2 cellular contexts compared by ENCODE assay signal in genomic region chr6:24205020-24205492, GRCh38.
TF ChIP-seq lines count a peak whose summit lies in the region.

No MANE protein-coding gene starts in this region.

TF ChIP-seq in K562, 482 proteins besides CTCF, POLR2A, EP300 and RAD21 (continues in another document):
- TF ChIP-seq ZNF318 (IDR thresholded peaks at IDR 0.05; ENCODE audit: borderline replicate concordance in 1 of 2, low read depth in 1 of 2) (no peak), DEAF1 (CRISPR knock-in tag; IDR thresholded peaks at IDR 0.05) (peak; percentile 55), ZNF655 (CRISPR knock-in tag; IDR thresholded peaks at IDR 0.05) (no peak), TBP (optimal IDR thresholded peaks at IDR 0.05; ENCODE audit: low read depth, low read length) (no peak), ZMIZ1 (IDR thresholded peaks at IDR 0.05; ENCODE audit: low read depth in 2 of 2, low read length in 2 of 2) (no peak), ZNF561 (CRISPR knock-in tag; conservative IDR thresholded peaks at IDR 0.05) (no peak), POLR2G (IDR thresholded peaks at IDR 0.05; ENCODE audit: low read depth, low read length) (no peak)

TF ChIP-seq in HepG2, 621 proteins besides CTCF, POLR2A, EP300 and RAD21 (continued from another document):
- TF ChIP-seq ZBTB3 (CRISPR knock-in tag; IDR thresholded peaks at IDR 0.05; ENCODE audit: borderline replicate concordance, low read depth) (0 out of 2 replicates have a peak, but pooled peaks have one; percentile 55), GATAD2A (CRISPR knock-in tag; IDR thresholded peaks at IDR 0.05) (0 out of 2 replicates have a peak, but pooled peaks have one; percentile 21), ZNF580 (CRISPR knock-in tag; IDR thresholded peaks at IDR 0.05; ENCODE audit: borderline replicate concordance, low read depth) (no peak), HNF1B (CRISPR knock-in tag; IDR thresholded peaks at IDR 0.05) (peak; percentile 82; the same call in 1 of the 2 replicates), SMC3 (IDR thresholded peaks at IDR 0.05; ENCODE audit: low read length) (peak; percentile 90), SNAPC2 (CRISPR knock-in tag; IDR thresholded peaks at IDR 0.05) (0 out of 2 replicates have a peak, but pooled peaks have one; percentile 41), ZNF740 (CRISPR knock-in tag; IDR thresholded peaks at IDR 0.05) (no peak), TFE3 (CRISPR knock-in tag; IDR thresholded peaks at IDR 0.05) (0 out of 2 replicates have a peak, but pooled peaks have one; percentile 16), ARID5B (CRISPR knock-in tag; IDR thresholded peaks at IDR 0.05) (peak; percentile 51; the same call in 1 of the 2 replicates), ASH2L (IDR thresholded peaks at IDR 0.05; ENCODE audit: insufficient read length, low read depth, low read length) (peak; percentile 53), MIER3 (CRISPR knock-in tag; IDR thresholded peaks at IDR 0.05; ENCODE audit: borderline replicate concordance) (peak; percentile 25; the same call in 1 of the 2 replicates), TEAD3 (CRISPR knock-in tag; optimal IDR thresholded peaks at IDR 0.05; ENCODE audit: borderline replicate concordance) (peak; percentile 17), DPF2 (CRISPR knock-in tag; IDR thresholded peaks at IDR 0.05; ENCODE audit: borderline replicate concordance, low read depth) (0 out of 2 replicates have a peak, but pooled peaks have one; percentile 41), ERF (CRISPR knock-in tag; IDR thresholded peaks at IDR 0.05) (0 out of 2 replicates have a peak, but pooled peaks have one; percentile 12), HDAC1 (CRISPR knock-in tag; IDR thresholded peaks at IDR 0.05) (no peak), SAP130 (CRISPR knock-in tag; IDR thresholded peaks at IDR 0.05; ENCODE audit: low read depth) (0 out of 2 replicates have a peak, but pooled peaks have one; percentile 10), SP5 (CRISPR knock-in tag; IDR thresholded peaks at IDR 0.05; ENCODE audit: borderline replicate concordance, low read depth) (no peak), SATB2 (CRISPR knock-in tag; IDR thresholded peaks at IDR 0.05) (no peak), ZNF570 (CRISPR knock-in tag; IDR thresholded peaks at IDR 0.05; ENCODE audit: borderline replicate concordance) (no peak), KAT7 (CRISPR knock-in tag; IDR thresholded peaks at IDR 0.05; ENCODE audit: borderline replicate concordance) (no peak), RAD51 (IDR thresholded peaks at IDR 0.05; ENCODE audit: borderline replicate concordance) (no peak), HNF1A (IDR thresholded peaks at IDR 0.05; ENCODE audit: low read depth) (peak; percentile 80), HNF1A (CRISPR knock-in tag; IDR thresholded peaks at IDR 0.05; ENCODE audit: borderline replicate concordance) (no peak), FOXJ3 (CRISPR knock-in tag; IDR thresholded peaks at IDR 0.05; ENCODE audit: borderline replicate concordance) (no peak), PPARG (CRISPR knock-in tag; conservative IDR thresholded peaks at IDR 0.05) (peak; percentile 66; the same call in 1 of the 2 replicates), ARID3A (IDR thresholded peaks at IDR 0.05; ENCODE audit: low read depth, low read length) (peak; percentile 83; the same call in 1 of the 2 replicates), SOX6 (IDR thresholded peaks at IDR 0.05) (no peak), SOX6 (CRISPR knock-in tag; IDR thresholded peaks at IDR 0.05) (peak; percentile 19; the same call in 1 of the 2 replicates), TCF7L2 (IDR thresholded peaks at IDR 0.05; ENCODE audit: low read depth, low read length) (no peak), PAXIP1 (CRISPR knock-in tag; conservative IDR thresholded peaks at IDR 0.05) (peak; percentile 87), ARID2 (CRISPR knock-in tag; IDR thresholded peaks at IDR 0.05; ENCODE audit: borderline replicate concordance) (0 out of 2 replicates have a peak, but pooled peaks have one; percentile 45), RXRA (CRISPR knock-in tag; IDR thresholded peaks at IDR 0.05) (no peak)
